Comparison of ENCODE assay signal across 12 cellular contexts in genomic region chr19:8486661-8487136, GRCh38. TPM values are rescaled to one million over a fixed set of nuclear protein-coding genes. Genes with fewer than 3 reads are reported as not detected.
DNase-seq lines count a peak whose midpoint lies in the region; ATAC-seq, FAIRE-seq and TF ChIP-seq lines count a peak whose summit lies in the region.
"Had no signal": no experiment of that assay in that cellular context is flagged by ENCODE, and none has a peak within 500 bp of the region (broad histone marks: within the 10 kb centered on the region; RNA-seq: fewer than 3 reads in every experiment).

No MANE protein-coding gene starts in this region.

- peaks cover 0 to 27% of the 10 kb centered on the region in 2 experiments; a peak in 2 of 4 replicates for H3K79me2 ChIP-seq in H1 (ENCODE audit: control insufficient read depth in 1 of 2, insufficient read depth in 2 of 2, low read length in 2 of 2)

- CTCF ChIA-PET in H1 (lab: Charles Lee; ENCODE audit: partially characterized antibody), result interaction anchor here (0.6 to 1.8 kb wide), 5 partner anchors 11 to 93 kb away, joined by 3 to 5 read pairs (median 3); no protein-coding TSS in a partner anchor

- no peak overlapping the region for H2AFZ ChIP-seq in H1 (ENCODE audit: low read length)

- TF ChIP-seq EP300 in H1 (IDR thresholded peaks at IDR 0.05; ENCODE audit: borderline replicate concordance in 1 of 2, low read depth in 2 of 2, low read length in 2 of 2), result no peak

- 0 out of 3 replicates have a peak, but pooled peaks of 1 of the 2 experiments have one; percentile 21 for TF ChIP-seq POLR2A in H1 (IDR thresholded peaks at IDR 0.05; ENCODE audit: control extremely low read depth in 1 of 2, low read depth in 2 of 2, low read length in 2 of 2)

- H4K5ac ChIP-seq in H1 (ENCODE audit: insufficient read length, low read depth, low read length), result no peak overlapping the region

- peak overlapping the region; percentile 7; the same call in 1 of the 2 replicates for H4K8ac ChIP-seq in H1 (ENCODE audit: extremely low read depth, insufficient read depth, low read length)

- H4K20me1 ChIP-seq in H1 (replicated peaks in 1 of 2; ENCODE audit: control insufficient read depth in 1 of 2, insufficient read depth in 2 of 2, low read length in 2 of 2), result peaks cover 11 to 41% of the 10 kb centered on the region in 2 experiments

- TF ChIP-seq CTCF in H1 (IDR thresholded peaks at IDR 0.05; ENCODE audit: control extremely low read depth in 1 of 3, insufficient read depth in 1 of 3, low read depth in 1 of 3, low read length in 3 of 3) (no peak), mesothelial cell of epicardium (IDR thresholded peaks at IDR 0.05; ENCODE audit: unreplicated experiment) (no peak)

- H3K27me3 ChIP-seq in H1 (replicated peaks in 1 of 4; ENCODE audit: control insufficient read depth in 3 of 4, extremely low read depth in 1 of 4, insufficient read depth in 3 of 4, low read length in 3 of 4), result no peaks in the 10 kb centered on the region

- H4K91ac ChIP-seq in H1 (replicated peaks; ENCODE audit: insufficient read length, low read length), result no peak overlapping the region

- H3K9me3 Mint-ChIP-seq in activated T-cell treated with anti-CD3 and anti-CD28 coated beads, Interleukin-2, amount 50 U/mL, for 72 hours, result no peaks in the 10 kb centered on the region
- no peaks in the 10 kb centered on the region for H3K9me3 Mint-ChIP-seq in stimulated activated memory B cell treated with anti-CD40 and anti-IgM and Interleukin-4, amounts not matched to agents 10 μg/mL and 1 μg/mL and 100 μg/mL, for 72 hours
- H3K9me3 Mint-ChIP-seq in mesothelial cell of epicardium, result no peaks in the 10 kb centered on the region

- 96% methylated on average over 16 of the region's 16 CpGs; no CpG with 5 or more reads in 1 of the 2 experiments for WGBS in H1 (ENCODE audit: extremely low coverage in 1 of 2, insufficient coverage in 1 of 2, insufficient read length in 1 of 2, insufficient replicate concordance in 2 of 2, low coverage in 1 of 2, low lambda C conversion rate in 2 of 2, missing lambda C conversion rate in 1 of 2), 2 experiments

- no peak overlapping the region for H2AK5ac ChIP-seq in H1 (ENCODE audit: low read depth, low read length)

- H3K18ac ChIP-seq in H1 (ENCODE audit: extremely low read depth, low read length), result no peak overlapping the region

- no peak for DNase-seq in activated T-cell treated with anti-CD3 and anti-CD28 coated beads, Interleukin-2, amount 50 U/mL, for 72 hours
- DNase-seq in activated T-cell treated with anti-CD3 and anti-CD28 coated beads, Interleukin-2, amount 50 U/mL, for 48 hours, result no peak
- DNase-seq in SK-N-MC (ENCODE audit: low read depth, low spot score) (no peak), H1 (ENCODE audit: low read depth in 1 of 2, low spot score in 2 of 2) (no peak), SKM-1 treated with dmso at 0.1 percent for 144 hours (lab: John Stamatoyannopoulos, UW; ENCODE audit: unreplicated experiment) (no peak), mesothelial cell of epicardium (ENCODE audit: low spot score in 2 of 2, unreplicated experiment in 2 of 2) (no peak)
- DNase-seq: ACHN, NCI-H146, NCI-H526 had no signal

- H2BK5ac ChIP-seq in H1 (ENCODE audit: low read depth, low read length), result no peak overlapping the region

- no peak overlapping the region for H2BK15ac ChIP-seq in H1 (ENCODE audit: low read length)

- peaks cover 0 to 2% (median 0%) of the 10 kb centered on the region in 4 experiments; a peak in 1 of 7 replicates for H3K4me1 ChIP-seq in H1 (replicated peaks in 1 of 4; ENCODE audit: control insufficient read depth in 3 of 4, insufficient read depth in 4 of 4, low read length in 3 of 4)

- no peak overlapping the region for H3K4ac ChIP-seq in H1 (replicated peaks; ENCODE audit: insufficient read length, low read depth, low read length)

- H3K36me3 ChIP-seq in SK-N-MC (ENCODE audit: insufficient read depth, low read length) (peaks cover 76% of the 10 kb centered on the region), H1 (ENCODE audit: control insufficient read depth in 2 of 4, insufficient read depth in 4 of 4, low read length in 3 of 4) (peaks cover 28 to 69% (median 50%) of the 10 kb centered on the region in 4 experiments)

- no peaks in the 10 kb centered on the region for H3K27me3 Mint-ChIP-seq in activated T-cell treated with anti-CD3 and anti-CD28 coated beads, Interleukin-2, amount 50 U/mL, for 72 hours (ENCODE audit: low read depth)
- H3K27me3 Mint-ChIP-seq in stimulated activated memory B cell treated with anti-CD40 and anti-IgM and Interleukin-4, amounts not matched to agents 10 μg/mL and 1 μg/mL and 100 μg/mL, for 72 hours, result no peaks in the 10 kb centered on the region
- no peaks in the 10 kb centered on the region for H3K27me3 Mint-ChIP-seq in mesothelial cell of epicardium (ENCODE audit: low read depth)

- no peaks in the 10 kb centered on the region for H3K23me2 ChIP-seq in H1 (ENCODE audit: low read depth, low read length)

- no peak for FAIRE-seq in H1 (lab: Jason Lieb, UNC)

- H3K4me3 ChIP-seq in SK-N-MC, result no peak overlapping the region
- H3K4me3 ChIP-seq in H1 (ENCODE audit: extremely low read depth in 1 of 4, insufficient read depth in 2 of 4, low read depth in 3 of 4, low read length in 4 of 4), result no peak overlapping the region
- H3K4me3 ChIP-seq: smooth muscle cell had no signal

- H3K9me3 ChIP-seq in SK-N-MC (ENCODE audit: low read depth, low read length), result no peaks in the 10 kb centered on the region
- no peaks in the 10 kb centered on the region for H3K9me3 ChIP-seq in H1 (ENCODE audit: insufficient read depth in 2 of 2, low read depth in 1 of 2, low read length in 1 of 2)

- H3K14ac ChIP-seq in H1 (ENCODE audit: insufficient read length), result no peak overlapping the region

- no peak overlapping the region for H3K56ac ChIP-seq in H1 (replicated peaks; ENCODE audit: insufficient read length, low read depth, low read length)

- peaks cover 11 to 24% of the 10 kb centered on the region in 2 donors for H3K36me3 Mint-ChIP-seq in activated T-cell treated with anti-CD3 and anti-CD28 coated beads, Interleukin-2, amount 50 U/mL, for 72 hours (ENCODE audit: insufficient read depth in 2 of 2)
- H3K36me3 Mint-ChIP-seq in stimulated activated memory B cell treated with anti-CD40 and anti-IgM and Interleukin-4, amounts not matched to agents 10 μg/mL and 1 μg/mL and 100 μg/mL, for 72 hours, result peaks cover 89% of the 10 kb centered on the region
- H3K36me3 Mint-ChIP-seq in mesothelial cell of epicardium, result peaks cover 38% of the 10 kb centered on the region

- no peak for ATAC-seq in activated T-cell treated with anti-CD3 and anti-CD28 coated beads, Interleukin-2, amount 50 U/mL, for 72 hours (replicated peaks in 1 of 2)
- ATAC-seq in stimulated activated memory B cell treated with anti-CD40 and anti-IgM and Interleukin-4, amounts not matched to agents 10 μg/mL and 1 μg/mL and 100 μg/mL, for 72 hours, result no peak
- ATAC-seq in GM21381 (IDR thresholded peaks at IDR 0.05; ENCODE audit: unreplicated experiment), result no peak

- H2BK20ac ChIP-seq in H1 (ENCODE audit: low read length), result no peak overlapping the region

- H3K4me3 Mint-ChIP-seq in activated T-cell treated with anti-CD3 and anti-CD28 coated beads, Interleukin-2, amount 50 U/mL, for 72 hours, result peak overlapping the region; percentile 3 to 68
- peak overlapping the region; percentile 11 for H3K4me3 Mint-ChIP-seq in stimulated activated memory B cell treated with anti-CD40 and anti-IgM and Interleukin-4, amounts not matched to agents 10 μg/mL and 1 μg/mL and 100 μg/mL, for 72 hours
- no peak overlapping the region for H3K4me3 Mint-ChIP-seq in mesothelial cell of epicardium

- POLR2A ChIA-PET in H1 (lab: Charles Lee; ENCODE audit: partially characterized antibody), result interaction anchor here (0.9 to 2.7 kb wide), 7 partner anchors 10 to 41 kb away, joined by 3 to 11 read pairs (median 4); partner anchors contain the start of gene PRAM1

- no peak overlapping the region for H2BK12ac ChIP-seq in H1 (ENCODE audit: low read depth, low read length)

- H3K79me1 ChIP-seq in H1 (ENCODE audit: low read depth, low read length), result peaks cover 12% of the 10 kb centered on the region; the same call in 1 of the 2 replicates

- no peak for TF ChIP-seq RAD21 in H1 (IDR thresholded peaks at IDR 0.05 in 1 of 2, conservative IDR thresholded peaks at IDR 0.05 in 1 of 2; ENCODE audit: low read depth in 2 of 2, low read length in 2 of 2)

- peak overlapping the region; percentile 34 for H3K27ac Mint-ChIP-seq in activated T-cell treated with anti-CD3 and anti-CD28 coated beads, Interleukin-2, amount 50 U/mL, for 72 hours
- peak overlapping the region; percentile 91 for H3K27ac Mint-ChIP-seq in stimulated activated memory B cell treated with anti-CD40 and anti-IgM and Interleukin-4, amounts not matched to agents 10 μg/mL and 1 μg/mL and 100 μg/mL, for 72 hours
- H3K27ac Mint-ChIP-seq in mesothelial cell of epicardium, result no peak overlapping the region

- no peak overlapping the region for H3K9ac ChIP-seq in SK-N-MC (ENCODE audit: insufficient read length)
- H3K9ac ChIP-seq in H1 (replicated peaks in 1 of 4; ENCODE audit: extremely low read depth in 1 of 4, low read depth in 3 of 4, low read length in 3 of 4), result no peak overlapping the region

- H2BK120ac ChIP-seq in H1 (replicated peaks; ENCODE audit: low read depth, low read length), result no peak overlapping the region

- H3K27ac ChIP-seq in SK-N-MC, result peak overlapping the region; percentile 42; the same call in 1 of the 2 replicates
- no peak overlapping the region for H3K27ac ChIP-seq in H1 (ENCODE audit: low read depth, low read length)

- peaks cover 32% of the 10 kb centered on the region for H3K4me1 Mint-ChIP-seq in activated T-cell treated with anti-CD3 and anti-CD28 coated beads, Interleukin-2, amount 50 U/mL, for 72 hours (ENCODE audit: low read depth)
- H3K4me1 Mint-ChIP-seq in stimulated activated memory B cell treated with anti-CD40 and anti-IgM and Interleukin-4, amounts not matched to agents 10 μg/mL and 1 μg/mL and 100 μg/mL, for 72 hours, result peaks cover 23% of the 10 kb centered on the region
- no peaks in the 10 kb centered on the region for H3K4me1 Mint-ChIP-seq in mesothelial cell of epicardium

- no peak overlapping the region for H3K23ac ChIP-seq in H1 (ENCODE audit: insufficient read length)

- no peak overlapping the region for H3K4me2 ChIP-seq in H1 (ENCODE audit: insufficient read depth in 1 of 2, low read depth in 2 of 2, low read length in 2 of 2)
- H3K4me2 ChIP-seq: smooth muscle cell had no signal

RNA-seq across cellular contexts. Expression of gene PRAM1, which starts 15.7 kb away (rescaled TPM):
- 1 to 10 TPM; 1.3 to 1.9 TPM for total RNA-seq in activated T-cell treated with anti-CD3 and anti-CD28 coated beads, Interleukin-2, amount 50 U/mL, for 72 hours
- total RNA-seq in H1 (2021; fragmentation: NEBNext Ultra II Directional; extraction: Animal tissue kit (Norgen Biotek cat#: 25700)), result 0.23 and 0.43 TPM in 2 replicates
- polyA plus RNA-seq in H1 (2011; rRNA removed), result 0.06 and 0.17 TPM in 2 replicates
- polyA plus RNA-seq in H1 (2011; cell fraction: cytosol; rRNA removed), result 0.21 TPM
- 0.83 TPM for polyA plus RNA-seq in H1 (2011; cell fraction: nucleus; rRNA removed)
- 0.21 to 0.47 TPM (median 0.39 TPM) in 4 replicates for polyA plus RNA-seq in H1 (2012, experiment 1 of 2)
- polyA plus RNA-seq in H1 (2012, experiment 2 of 2), result not detected
- polyA plus RNA-seq in H1 (2013, experiment 1 of 2), result 0.24 TPM
- 0.31 TPM for polyA plus RNA-seq in H1 (2013, experiment 2 of 2)
- polyA minus RNA-seq in H1 (2011; rRNA and poly(A)+ RNA removed), result not detected in 2 replicates
- not detected for polyA minus RNA-seq in H1 (2011; cell fraction: cytosol; rRNA and poly(A)+ RNA removed)
- polyA minus RNA-seq in H1 (2011; cell fraction: nucleus; rRNA and poly(A)+ RNA removed), result not detected
- total RNA-seq in mesothelial cell of epicardium, result 0.70 to 1.2 TPM (median 0.94 TPM) in 3 replicates
- total RNA-seq: smooth muscle cell had no signal

RNA-seq across cellular contexts. Expression of gene ZNF414, which starts 27.3 kb away (rescaled TPM):
- total RNA-seq in activated T-cell treated with anti-CD3 and anti-CD28 coated beads, Interleukin-2, amount 50 U/mL, for 72 hours, result 10 to 100 TPM; 25.7 to 29.9 TPM
- 23.6 and 26.8 TPM in 2 replicates for total RNA-seq in H1 (2021; fragmentation: NEBNext Ultra II Directional; extraction: Animal tissue kit (Norgen Biotek cat#: 25700))
- 9.7 and 21.4 TPM in 2 replicates for polyA plus RNA-seq in H1 (2011; rRNA removed)
- polyA plus RNA-seq in H1 (2011; cell fraction: cytosol; rRNA removed), result 8.3 TPM
- polyA plus RNA-seq in H1 (2011; cell fraction: nucleus; rRNA removed), result 27.5 TPM
- 9.8 to 38.9 TPM (median 29.3 TPM) in 4 replicates for polyA plus RNA-seq in H1 (2012, experiment 1 of 2)
- polyA plus RNA-seq in H1 (2012, experiment 2 of 2), result 39.1 TPM
- polyA plus RNA-seq in H1 (2013, experiment 1 of 2), result 25.1 TPM
- 24.7 TPM for polyA plus RNA-seq in H1 (2013, experiment 2 of 2)
- 3.3 and 5.1 TPM in 2 replicates for polyA minus RNA-seq in H1 (2011; rRNA and poly(A)+ RNA removed)
- 21.7 TPM for polyA minus RNA-seq in H1 (2011; cell fraction: cytosol; rRNA and poly(A)+ RNA removed)
- polyA minus RNA-seq in H1 (2011; cell fraction: nucleus; rRNA and poly(A)+ RNA removed), result 17.1 TPM
- 33.5 to 37.1 TPM (median 35.5 TPM) in 3 replicates for total RNA-seq in mesothelial cell of epicardium

RNA-seq across cellular contexts. Expression of gene HNRNPM, which starts 41.9 kb away (rescaled TPM):
- total RNA-seq in activated T-cell treated with anti-CD3 and anti-CD28 coated beads, Interleukin-2, amount 50 U/mL, for 72 hours, result 100 to 1,000 TPM; 168 to 183 TPM
- total RNA-seq in H1 (2021; fragmentation: NEBNext Ultra II Directional; extraction: Animal tissue kit (Norgen Biotek cat#: 25700)), result 448 and 474 TPM in 2 replicates
- polyA plus RNA-seq in H1 (2011; rRNA removed), result 375 and 545 TPM in 2 replicates
- 450 TPM for polyA plus RNA-seq in H1 (2011; cell fraction: cytosol; rRNA removed)
- 336 TPM for polyA plus RNA-seq in H1 (2011; cell fraction: nucleus; rRNA removed)
- polyA plus RNA-seq in H1 (2012, experiment 1 of 2), result 448 to 587 TPM (median 510 TPM) in 4 replicates
- 158 TPM for polyA plus RNA-seq in H1 (2012, experiment 2 of 2)
- 203 TPM for polyA plus RNA-seq in H1 (2013, experiment 1 of 2)
- polyA plus RNA-seq in H1 (2013, experiment 2 of 2), result 197 TPM
- 127 and 140 TPM in 2 replicates for polyA minus RNA-seq in H1 (2011; rRNA and poly(A)+ RNA removed)
- polyA minus RNA-seq in H1 (2011; cell fraction: cytosol; rRNA and poly(A)+ RNA removed), result 226 TPM
- polyA minus RNA-seq in H1 (2011; cell fraction: nucleus; rRNA and poly(A)+ RNA removed), result 170 TPM
- 249 to 259 TPM (median 252 TPM) in 3 replicates for total RNA-seq in mesothelial cell of epicardium
